9 cellular contexts compared by ENCODE assay signal in the genomic region with DNA sequence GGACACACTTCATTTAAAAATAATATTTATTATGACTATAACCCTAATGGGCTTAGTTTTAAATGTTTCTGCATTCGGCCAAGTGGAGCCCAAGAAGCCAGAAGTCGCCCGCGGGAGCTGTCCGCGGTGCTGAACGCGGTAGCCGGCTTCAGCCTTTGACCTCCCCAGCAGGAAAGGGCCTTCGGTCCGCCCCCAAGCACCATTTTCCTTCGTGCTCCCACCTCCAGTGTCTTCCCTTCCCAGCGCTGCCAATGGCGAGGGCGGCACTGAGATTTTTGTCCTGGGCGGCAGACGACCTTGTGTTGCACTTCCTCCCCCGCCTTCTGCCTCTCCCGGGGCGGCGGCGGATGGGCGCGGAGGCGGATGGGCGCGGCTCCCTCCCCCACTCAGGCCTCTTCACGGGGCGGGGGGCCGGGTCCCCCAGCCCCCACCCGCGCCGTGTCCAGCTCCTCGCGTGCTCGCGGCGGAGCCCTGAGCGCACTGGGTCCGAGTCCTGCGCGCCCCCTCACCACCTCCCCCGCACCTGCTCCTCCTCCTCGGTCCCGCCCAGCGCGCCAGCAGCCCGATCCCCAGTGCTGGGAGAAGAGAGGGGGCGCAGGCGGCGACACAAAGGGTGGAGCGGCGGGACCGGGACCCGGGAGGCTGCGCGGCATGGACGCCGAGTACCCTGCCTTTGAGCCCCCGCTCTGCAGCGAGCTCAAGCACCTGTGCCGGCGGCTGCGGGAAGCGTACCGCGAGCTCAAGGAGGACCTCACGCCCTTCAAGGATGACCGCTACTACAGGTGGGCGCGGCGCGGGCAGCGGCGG. TPM values are rescaled to one million over a fixed set of nuclear protein-coding genes. Genes with fewer than 3 reads are reported as not detected.
DNase-seq lines count a peak whose midpoint lies in the region; ATAC-seq, FAIRE-seq and TF ChIP-seq lines count a peak whose summit lies in the region.
"Had no signal": no experiment of that assay in that cellular context is flagged by ENCODE, and none has a peak within 500 bp of the region (broad histone marks: within the 10 kb centered on the region; RNA-seq: fewer than 3 reads in every experiment).

No MANE protein-coding gene starts in this region.

- H3K9me3 Mint-ChIP-seq in dendritic cell treated with granulocyte-macrophage colony-stimulating factor and Interleukin-4, amounts not matched to agents 40 ng/mL and 50 ng/mL, for 4 days, result no peaks in the 10 kb centered on the region

- in situ Hi-C loops in HepG2 (cut with HindIII; ENCODE audit: extremely low pct_ligation_motif_present, low pct_unique_long_range_greater_than_20kb), result no loop called here

- no peak for FAIRE-seq in HepG2 (lab: Jason Lieb, UNC)

- H3K4me2 ChIP-seq in HepG2 (ENCODE audit: low read depth, low read length), result peak overlapping the region; percentile 79
- H3K4me2 ChIP-seq: BLaER1 treated with 17β-estradiol and CSF1 and Interleukin-3, amounts not matched to agents 10 nM and 100 nM had no signal

- 3% methylated on average over 27 of the region's 75 CpGs for WGBS in HepG2 (ENCODE audit: low lambda C conversion rate)

- no peaks in the 10 kb centered on the region for H3K36me3 Mint-ChIP-seq in dendritic cell treated with granulocyte-macrophage colony-stimulating factor and Interleukin-4, amounts not matched to agents 40 ng/mL and 50 ng/mL, for 4 days (ENCODE audit: low read depth)

- TF ChIP-seq EP300 in HepG2 (IDR thresholded peaks at IDR 0.05; ENCODE audit: low read depth in 2 of 2, low read length in 2 of 2) (no peak), HepG2 (CRISPR knock-in tag; IDR thresholded peaks at IDR 0.05; ENCODE audit: borderline replicate concordance) (peak; percentile 52)

- TF ChIP-seq RAD21 in HepG2 (CRISPR knock-in tag; IDR thresholded peaks at IDR 0.05), result 0 out of 2 replicates have a peak, but pooled peaks have one; percentile 9

- CTCF ChIA-PET in HepG2 (lab: Yijun Ruan, JAX; ENCODE audit: low intra/inter-chr PET ratio, low total read pairs), result no interaction called here

- intact Hi-C loops in dendritic cell treated with granulocyte-macrophage colony-stimulating factor and Interleukin-4, amounts not matched to agents 40 ng/mL and 50 ng/mL, for 4 days (cut with micrococcal nuclease), result loop anchor here (2.0 kb wide), 1 partner anchor 25 kb away; the partner anchor contains the start of gene TMEM181
- intact Hi-C loops in HepG2 (cut with micrococcal nuclease; ENCODE audit: unreplicated experiment), result loop anchor here (2.0 to 5.0 kb wide), 2 partner anchors 19 to 36 kb away; no protein-coding TSS in a partner anchor

- H3K27ac Mint-ChIP-seq in dendritic cell treated with granulocyte-macrophage colony-stimulating factor and Interleukin-4, amounts not matched to agents 40 ng/mL and 50 ng/mL, for 4 days, result no peak overlapping the region

- no peaks in the 10 kb centered on the region for H3K9me3 ChIP-seq in HepG2 (ENCODE audit: low read length)

- peaks cover 13% of the 10 kb centered on the region for H3K4me1 Mint-ChIP-seq in dendritic cell treated with granulocyte-macrophage colony-stimulating factor and Interleukin-4, amounts not matched to agents 40 ng/mL and 50 ng/mL, for 4 days (ENCODE audit: low read depth)

- H3K4me3 Mint-ChIP-seq in dendritic cell treated with granulocyte-macrophage colony-stimulating factor and Interleukin-4, amounts not matched to agents 40 ng/mL and 50 ng/mL, for 4 days, result peak overlapping the region; percentile 84

- no peaks in the 10 kb centered on the region for H4K20me1 ChIP-seq in HepG2 (ENCODE audit: insufficient read depth, low read length)
- H4K20me1 ChIP-seq: BLaER1 treated with 17β-estradiol and CSF1 and Interleukin-3, amounts not matched to agents 10 nM and 100 nM had no signal

- H3K4me3 ChIP-seq in HepG2 (replicated peaks in 1 of 3; ENCODE audit: insufficient read depth in 1 of 3, low read depth in 2 of 3, low read length in 3 of 3), result peak overlapping the region; percentile 70 to 95 (median 86)
- H3K4me3 ChIP-seq: BLaER1 treated with 17β-estradiol and CSF1 and Interleukin-3, amounts not matched to agents 10 nM and 100 nM had no signal

- H3K36me3 ChIP-seq in HepG2 (replicated peaks in 1 of 2; ENCODE audit: control insufficient read depth in 1 of 2, insufficient read depth in 2 of 2, low read length in 2 of 2), result peaks cover 0 to 1% of the 10 kb centered on the region in 2 experiments; a peak in 1 of 5 replicates
- H3K36me3 ChIP-seq: BLaER1 treated with 17β-estradiol and CSF1 and Interleukin-3, amounts not matched to agents 10 nM and 100 nM had no signal

- peaks cover 74% of the 10 kb centered on the region for H3K27me3 Mint-ChIP-seq in dendritic cell treated with granulocyte-macrophage colony-stimulating factor and Interleukin-4, amounts not matched to agents 40 ng/mL and 50 ng/mL, for 4 days

- BruUV-seq in HepG2 (replicated peaks; lab: Mats Ljungman, UMichigan), result no TSS peak

- no peaks in the 10 kb centered on the region for H3K79me2 ChIP-seq in HepG2 (ENCODE audit: insufficient read depth, low read length)

- H2AFZ ChIP-seq in HepG2 (ENCODE audit: low read length), result no peak overlapping the region

- DNase-seq in NCI-H526 (lab: John Stamatoyannopoulos, UW), result peak; percentile 7 to 74
- no peak for DNase-seq in NCI-H526 treated with DMSO at 0.1 percent for 48 hours (lab: John Stamatoyannopoulos, UW)
- peak; percentile 72 for DNase-seq in NCI-H226
- peak; percentile 69 for DNase-seq in activated CD4-positive, alpha-beta T cell treated with anti-CD3 and anti-CD28 coated beads, Interleukin-2, amount 50 U/mL, for 1 hour
- DNase-seq in HepG2 (ENCODE audit: low spot score), result peak; percentile 84
- DNase-seq in stimulated activated CD4-positive, alpha-beta T cell treated with anti-CD3 and anti-CD28 coated beads, Interleukin-2, amount 100 ng/mL, for 48 hours, result peak; percentile 61 to 67

- H3K9ac ChIP-seq in HepG2 (ENCODE audit: insufficient read depth, low read depth, low read length), result peak overlapping the region; percentile 60
- H3K9ac ChIP-seq: BLaER1 treated with 17β-estradiol and CSF1 and Interleukin-3, amounts not matched to agents 10 nM and 100 nM had no signal

- POLR2A ChIA-PET in HepG2 (lab: Yijun Ruan, JAX), result interaction anchor here (0.8 to 2.6 kb wide), 14 partner anchors 9 to 525 kb away, joined by 3 to 11 read pairs (median 4); partner anchors contain the start of gene TMEM181

- peak overlapping the region; percentile 58 for H3K27ac ChIP-seq in HepG2 (ENCODE audit: extremely low read length, insufficient read depth, low read length)
- H3K27ac ChIP-seq: BLaER1 treated with 17β-estradiol and CSF1 and Interleukin-3, amounts not matched to agents 10 nM and 100 nM had no signal

- H3K4me1 ChIP-seq in HepG2 (ENCODE audit: insufficient read depth, low read length), result peaks cover 37% of the 10 kb centered on the region

- no peak; a peak in 1 of 4 replicates for TF ChIP-seq POLR2A in HepG2 (IDR thresholded peaks at IDR 0.05; ENCODE audit: insufficient read depth in 1 of 2, low read depth in 2 of 2, low read length in 2 of 2)

- no peaks in the 10 kb centered on the region for H3K27me3 ChIP-seq in HepG2 (ENCODE audit: control insufficient read depth in 1 of 2, insufficient read depth in 2 of 2, low read length in 2 of 2)

- ATAC-seq in HepG2, result peak; percentile 76
- ATAC-seq in GM21360 (IDR thresholded peaks at IDR 0.05; ENCODE audit: unreplicated experiment), result no peak

- TF ChIP-seq CTCF in HepG2 (CRISPR knock-in tag; IDR thresholded peaks at IDR 0.05), result peak; percentile 50

TF ChIP-seq in HepG2, 621 proteins besides CTCF, POLR2A, EP300 and RAD21 (continues in another document):
- TF ChIP-seq ZNF18 (CRISPR knock-in tag; IDR thresholded peaks at IDR 0.05; ENCODE audit: insufficient replicate concordance), result peak; percentile 93

RNA-seq across cellular contexts. Expression of gene TMEM181, which starts 23.6 kb away (rescaled TPM):
- 42.1 and 59.1 TPM in 2 replicates for total RNA-seq in HepG2 (2016; rRNA removed; fragmentation: Illumina TruSeq; extraction: Trizol)
- total RNA-seq in HepG2 (2016; cell fraction: cytosol; rRNA removed; fragmentation: Illumina TruSeq; extraction: Trizol; ENCODE audit: low read depth), result 32.4 and 35.6 TPM in 2 replicates
- 41.0 and 60.9 TPM in 2 replicates for total RNA-seq in HepG2 (2016; cell fraction: insoluble cytoplasmic fraction; rRNA removed; fragmentation: Illumina TruSeq; extraction: Trizol)
- 29.2 and 32.9 TPM in 2 replicates for total RNA-seq in HepG2 (2016; cell fraction: membrane; rRNA removed; fragmentation: Illumina TruSeq; extraction: Trizol)
- total RNA-seq in HepG2 (2016; cell fraction: nucleus; rRNA removed; fragmentation: Illumina TruSeq; extraction: Trizol), result 66.4 and 75.5 TPM in 2 replicates
- polyA plus RNA-seq in HepG2 (2011; rRNA removed), result 105 and 108 TPM in 2 replicates
- polyA plus RNA-seq in HepG2 (2011; cell fraction: cytosol; rRNA removed), result 53.2 and 89.4 TPM in 2 replicates
- 65.7 and 85.9 TPM in 2 replicates for polyA plus RNA-seq in HepG2 (2011; cell fraction: nucleus; rRNA removed)
- polyA plus RNA-seq in HepG2 (2012), result 99.1 and 106 TPM in 2 replicates
- 2.2 and 2.6 TPM in 2 replicates for polyA plus RNA-seq in HepG2 (2016; cell fraction: cytosol; fragmentation: Illumina TruSeq; extraction: Trizol; ENCODE audit: low read depth)
- 31.8 and 32.9 TPM in 2 replicates for polyA plus RNA-seq in HepG2 (2016; cell fraction: insoluble cytoplasmic fraction; fragmentation: Illumina TruSeq; extraction: Trizol; ENCODE audit: low read depth)
- 8.5 and 9.3 TPM in 2 replicates for polyA plus RNA-seq in HepG2 (2016; cell fraction: membrane; fragmentation: Illumina TruSeq; extraction: Trizol; ENCODE audit: low read depth)
- 140 and 144 TPM in 2 replicates for polyA plus RNA-seq in HepG2 (2016; cell fraction: nucleus; fragmentation: Illumina TruSeq; extraction: Trizol; ENCODE audit: insufficient read depth, low read depth)
- polyA minus RNA-seq in HepG2 (2011; rRNA and poly(A)+ RNA removed; ENCODE audit: low replicate concordance), result 13.5 and 115 TPM in 2 replicates
- 82.7 and 108 TPM in 2 replicates for polyA minus RNA-seq in HepG2 (2011; cell fraction: cytosol; rRNA and poly(A)+ RNA removed)
- polyA minus RNA-seq in HepG2 (2011; cell fraction: nucleus; rRNA and poly(A)+ RNA removed), result 78.4 and 93.9 TPM in 2 replicates
